In genomic region chr5:17229308-17229707, GRCh38 we compare ENCODE assay signal across 8 cellular contexts. TPM values are rescaled to one million over a fixed set of nuclear protein-coding genes. Genes with fewer than 3 reads are reported as not detected.
DNase-seq lines count a peak whose midpoint lies in the region; ATAC-seq and TF ChIP-seq lines count a peak whose summit lies in the region.

No MANE protein-coding gene starts in this region.

- H3K9me3 Mint-ChIP-seq in activated CD4-positive, alpha-beta T cell treated with anti-CD3 and anti-CD28 coated beads, Interleukin-2, amount 10 ng/mL, durations not matched to agents 24 days and 14 days, result no peaks in the 10 kb centered on the region

- H3K27me3 Mint-ChIP-seq in activated CD4-positive, alpha-beta T cell treated with anti-CD3 and anti-CD28 coated beads, Interleukin-2, amount 10 ng/mL, durations not matched to agents 24 days and 14 days, result no peaks in the 10 kb centered on the region

- no peak overlapping the region for H3K4me3 Mint-ChIP-seq in activated CD4-positive, alpha-beta T cell treated with anti-CD3 and anti-CD28 coated beads, Interleukin-2, amount 10 ng/mL, durations not matched to agents 24 days and 14 days

- intact Hi-C loops in activated CD4-positive, alpha-beta T cell treated with anti-CD3 and anti-CD28 coated beads, Interleukin-2, amount 10 ng/mL, durations not matched to agents 24 days and 14 days (cut with micrococcal nuclease), result no loop called here

- H3K27ac Mint-ChIP-seq in activated CD4-positive, alpha-beta T cell treated with anti-CD3 and anti-CD28 coated beads, Interleukin-2, amount 10 ng/mL, durations not matched to agents 24 days and 14 days, result no peak overlapping the region

- TF ChIP-seq CTCF in GM13976 (IDR thresholded peaks at IDR 0.05; ENCODE audit: borderline replicate concordance, control extremely low read depth, extremely low read depth, insufficient read depth, missing control alignments), result no peak

- peaks cover 2% of the 10 kb centered on the region for H3K4me1 Mint-ChIP-seq in activated CD4-positive, alpha-beta T cell treated with anti-CD3 and anti-CD28 coated beads, Interleukin-2, amount 10 ng/mL, durations not matched to agents 24 days and 14 days

- peak; percentile 42 for DNase-seq in GM13976 (ENCODE audit: low spot score)
- peak; percentile 5 for DNase-seq in islet precursor cell
- no peak for DNase-seq in SIG-M5 treated with dmso at 0.1 percent for 504 hours (lab: John Stamatoyannopoulos, UW; ENCODE audit: unreplicated experiment)
- no peak for DNase-seq in kidney tubule cell (ENCODE audit: low spot score)
- no peak for DNase-seq in activated CD4-positive, alpha-beta T cell treated with anti-CD3 and anti-CD28 coated beads, Interleukin-2, amount 10 ng/mL, durations not matched to agents 24 days and 14 days
- DNase-seq in NOMO-1 treated with dmso at 0.1 percent for 144 hours (lab: John Stamatoyannopoulos, UW; ENCODE audit: unreplicated experiment), result no peak

- ATAC-seq in GM21390 (IDR thresholded peaks at IDR 0.05; ENCODE audit: unreplicated experiment) (peak; percentile 35), HG03175 (IDR thresholded peaks at IDR 0.05; ENCODE audit: unreplicated experiment) (peak; percentile 34)

- H3K36me3 Mint-ChIP-seq in activated CD4-positive, alpha-beta T cell treated with anti-CD3 and anti-CD28 coated beads, Interleukin-2, amount 10 ng/mL, durations not matched to agents 24 days and 14 days (ENCODE audit: low read depth), result no peaks in the 10 kb centered on the region

- in situ Hi-C loops in GM13976 (cut with MboI; ENCODE audit: low sequenced_read_pairs, unreplicated experiment), result loop anchor here (10.0 kb wide), 1 partner anchor 45 kb away; no protein-coding TSS in a partner anchor

RNA-seq across cellular contexts. Expression of gene BASP1, which starts 11.9 kb away (rescaled TPM):
- total RNA-seq in activated CD4-positive, alpha-beta T cell treated with anti-CD3 and anti-CD28 coated beads, Interleukin-2, amount 10 ng/mL, durations not matched to agents 24 days and 14 days, result 0.33 and 0.37 TPM in 2 replicates

Comparison
In these comparisons a context has a peak if more than half of its experiments do, and no peak if none do; other contexts are left out.
1. DNase-seq: peak in GM13976 (single experiment) and islet precursor cell (single experiment); none in SIG-M5 treated with dmso at 0.1 percent for 504 hours (single experiment), kidney tubule cell (single experiment), activated CD4-positive, alpha-beta T cell treated with anti-CD3 and anti-CD28 coated beads, Interleukin-2, amount 10 ng/mL, durations not matched to agents 24 days and 14 days (single experiment) and NOMO-1 treated with dmso at 0.1 percent for 144 hours (single experiment).